In genomic region chr11:23490557-23491235, GRCh38 we compare ENCODE assay signal across 20 cellular contexts.
DNase-seq lines count a peak whose midpoint lies in the region; ATAC-seq and TF ChIP-seq lines count a peak whose summit lies in the region.
"Had no signal": no experiment of that assay in that cellular context is flagged by ENCODE, and none has a peak within 500 bp of the region (broad histone marks: within the 10 kb centered on the region; RNA-seq: fewer than 3 reads in every experiment).

No MANE protein-coding gene starts in this region.

- POLR2A ChIA-PET in SK-N-SH (lab: Yijun Ruan, JAX), result no interaction called here

- H3K27me3 Mint-ChIP-seq in GM23338 (ENCODE audit: insufficient read depth, low read depth, poor library complexity) (peaks cover 4% of the 10 kb centered on the region), endodermal cell (ENCODE audit: insufficient read depth) (no peaks in the 10 kb centered on the region)
- H3K27me3 Mint-ChIP-seq: CD4-positive, alpha-beta memory T cell; IgD-negative memory B cell had no signal

- H3K4me1 Mint-ChIP-seq in GM23338 (peaks cover 27% of the 10 kb centered on the region), endodermal cell (peaks cover 20% of the 10 kb centered on the region)
- H3K4me1 Mint-ChIP-seq: CD14-positive monocyte; CD4-positive, alpha-beta memory T cell; IgD-negative memory B cell had no signal

- H3K27ac ChIP-seq in GM23338 (ENCODE audit: low read depth) (peak overlapping the region; percentile 39), HUES64 (ENCODE audit: low read depth, low read length) (peak overlapping the region; percentile 86), endodermal cell (ENCODE audit: low read depth, low read length) (no peak overlapping the region), gastroesophageal sphincter (no peak overlapping the region), SK-N-SH (ENCODE audit: low read depth in 2 of 2, low read length in 1 of 2) (no peak overlapping the region)
- H3K27ac ChIP-seq: BLaER1 had no signal

- H3K79me2 ChIP-seq in GM23338 (replicated peaks; ENCODE audit: insufficient read depth) (no peaks in the 10 kb centered on the region), SK-N-SH (ENCODE audit: insufficient read depth) (no peaks in the 10 kb centered on the region)

- no peak overlapping the region for H2AFZ ChIP-seq in GM23338
- H2AFZ ChIP-seq in SK-N-SH (ENCODE audit: low read depth), result no peak overlapping the region

- H3K9me3 Mint-ChIP-seq in GM23338 (peaks cover 55% of the 10 kb centered on the region), endodermal cell (peaks cover 62% of the 10 kb centered on the region)

- H3K9me3 ChIP-seq in HUES64 (ENCODE audit: insufficient read depth, low read depth, low read length) (peaks cover 18% of the 10 kb centered on the region; the same call in 1 of the 2 replicates), endodermal cell (ENCODE audit: control insufficient read depth, low read length) (peaks cover 41% of the 10 kb centered on the region), gastroesophageal sphincter (peaks cover 0 to 18% (median 0%) of the 10 kb centered on the region in 3 donors), SK-N-SH (no peaks in the 10 kb centered on the region)
- H3K9me3 ChIP-seq: BLaER1 had no signal

- H3K36me3 ChIP-seq in GM23338 (ENCODE audit: insufficient read depth), result no peaks in the 10 kb centered on the region
- no peaks in the 10 kb centered on the region for H3K36me3 ChIP-seq in HUES64 (ENCODE audit: insufficient read depth, low read length)
- no peaks in the 10 kb centered on the region for H3K36me3 ChIP-seq in endodermal cell (ENCODE audit: control insufficient read depth, insufficient read depth, low read length)
- no peaks in the 10 kb centered on the region for H3K36me3 ChIP-seq in gastroesophageal sphincter
- no peaks in the 10 kb centered on the region for H3K36me3 ChIP-seq in SK-N-SH (replicated peaks in 1 of 2; ENCODE audit: control insufficient read depth in 1 of 2, insufficient read depth in 2 of 2, low read length in 1 of 2)
- H3K36me3 ChIP-seq: BLaER1, HAP-1 had no signal

- H3K9me2 ChIP-seq in GM23338 (ENCODE audit: insufficient read depth), result peaks cover 15% of the 10 kb centered on the region; the same call in 1 of the 2 replicates
- no peaks in the 10 kb centered on the region; the same call in 1 of the 2 replicates for H3K9me2 ChIP-seq in SK-N-SH

- CTCF ChIA-PET in SK-N-SH (lab: Yijun Ruan, JAX), result no interaction called here

- 66% methylated on average over 3 of the region's 3 CpGs for WGBS in HUES64
- 50 to 51% methylated on average over 3 of the region's 3 CpGs for WGBS in endodermal cell (ENCODE audit: insufficient coverage in 1 of 2, insufficient read length in 1 of 2), 2 experiments
- 55 to 93% methylated on average over 3 of the region's 3 CpGs for WGBS in gastroesophageal sphincter (ENCODE audit: low coverage in 1 of 2), 2 donors
- WGBS in SK-N-SH (ENCODE audit: low lambda C conversion rate), result 14% methylated on average over 3 of the region's 3 CpGs

- H3K27ac Mint-ChIP-seq in GM23338, result peak overlapping the region; percentile 74; the same call in 1 of the 2 replicates
- H3K27ac Mint-ChIP-seq in endodermal cell, result peak overlapping the region; percentile 42
- H3K27ac Mint-ChIP-seq: CD14-positive monocyte; CD4-positive, alpha-beta memory T cell; IgD-negative memory B cell had no signal

- no peaks in the 10 kb centered on the region for H4K20me1 ChIP-seq in GM23338 (replicated peaks; ENCODE audit: insufficient read depth)
- no peaks in the 10 kb centered on the region for H4K20me1 ChIP-seq in SK-N-SH (ENCODE audit: insufficient read depth)
- H4K20me1 ChIP-seq: BLaER1 had no signal

- H3K4me3 ChIP-seq in GM23338, result no peak overlapping the region
- H3K4me3 ChIP-seq in HUES64 (ENCODE audit: low read length), result no peak overlapping the region
- no peak overlapping the region for H3K4me3 ChIP-seq in endodermal cell (ENCODE audit: low read length)
- no peak overlapping the region for H3K4me3 ChIP-seq in gastroesophageal sphincter
- H3K4me3 ChIP-seq in SK-N-SH (ENCODE audit: low read depth in 2 of 2, low read length in 1 of 2), result no peak overlapping the region
- H3K4me3 ChIP-seq: BLaER1, HAP-1 had no signal

- DNase-seq in GM23338 (ENCODE audit: low spot score), result peak; percentile 68
- no peak for DNase-seq in endodermal cell
- DNase-seq in iPS-NIHi11 (ENCODE audit: low spot score), result peak; percentile 7
- DNase-seq in stimulated activated naive CD4-positive, alpha-beta T cell treated with Interleukin-2 at 50 U/mL for 16 hours (lab: John Stamatoyannopoulos, UW), result no peak
- no peak for DNase-seq in SK-N-SH
- DNase-seq: 8988T; Calu3; CD4-positive, alpha-beta memory T cell; DND-41; EL; GOT3; KBM-7 had no signal

- H3K36me3 Mint-ChIP-seq in GM23338 (ENCODE audit: low read depth) (peaks cover 65% of the 10 kb centered on the region), endodermal cell (ENCODE audit: low read depth) (peaks cover 19% of the 10 kb centered on the region)
- H3K36me3 Mint-ChIP-seq: CD14-positive monocyte; CD4-positive, alpha-beta memory T cell had no signal

- no peak for TF ChIP-seq CTCF in GM23338 (conservative IDR thresholded peaks at IDR 0.05; ENCODE audit: low read depth in 2 of 2)
- TF ChIP-seq CTCF in endodermal cell (conservative IDR thresholded peaks at IDR 0.05), result no peak
- no peak for TF ChIP-seq CTCF in gastroesophageal sphincter (IDR thresholded peaks at IDR 0.05)
- TF ChIP-seq CTCF in SK-N-SH (IDR thresholded peaks at IDR 0.05), result no peak

- H3K4me2 ChIP-seq in GM23338 (no peak overlapping the region), SK-N-SH (no peak overlapping the region)
- H3K4me2 ChIP-seq: BLaER1 had no signal

- TF ChIP-seq EP300 in gastroesophageal sphincter (IDR thresholded peaks at IDR 0.05) (no peak), SK-N-SH (IDR thresholded peaks at IDR 0.05; ENCODE audit: borderline replicate concordance in 1 of 2, low read depth in 1 of 2, low read length in 1 of 2) (no peak)

- no peaks in the 10 kb centered on the region for H3K27me3 ChIP-seq in GM23338 (ENCODE audit: insufficient read depth)
- H3K27me3 ChIP-seq in HUES64 (ENCODE audit: insufficient read depth, low read length), result no peaks in the 10 kb centered on the region
- H3K27me3 ChIP-seq in endodermal cell (ENCODE audit: control insufficient read depth, insufficient read depth, low read length, poor library complexity, severe bottlenecking), result no peaks in the 10 kb centered on the region
- H3K27me3 ChIP-seq in gastroesophageal sphincter, result no peaks in the 10 kb centered on the region
- no peaks in the 10 kb centered on the region for H3K27me3 ChIP-seq in SK-N-SH (ENCODE audit: insufficient read depth)
- H3K27me3 ChIP-seq: BLaER1 had no signal

- H3K4me3 Mint-ChIP-seq in GM23338, result no peak overlapping the region
- no peak overlapping the region for H3K4me3 Mint-ChIP-seq in endodermal cell
- H3K4me3 Mint-ChIP-seq: CD14-positive monocyte; CD4-positive, alpha-beta memory T cell; IgD-negative memory B cell had no signal

- TF ChIP-seq RAD21 in SK-N-SH (IDR thresholded peaks at IDR 0.05; ENCODE audit: low read length), result no peak

- TF ChIP-seq POLR2A in gastroesophageal sphincter (IDR thresholded peaks at IDR 0.05), result no peak

- H3K9ac ChIP-seq in HUES64 (ENCODE audit: low read depth, low read length), result no peak overlapping the region
- peak overlapping the region; percentile 30 for H3K9ac ChIP-seq in endodermal cell (ENCODE audit: extremely low read depth, low read length, poor library complexity, severe bottlenecking)
- no peak overlapping the region for H3K9ac ChIP-seq in SK-N-SH
- H3K9ac ChIP-seq: BLaER1 had no signal

- peak; percentile 51 for ATAC-seq in GM23338
- no peak for ATAC-seq in gastroesophageal sphincter
- ATAC-seq in HG03457 (IDR thresholded peaks at IDR 0.05; ENCODE audit: unreplicated experiment), result no peak
- ATAC-seq: HepG2 had no signal

- H3K4me1 ChIP-seq in GM23338 (ENCODE audit: insufficient read depth) (peaks cover 19% of the 10 kb centered on the region), HUES64 (ENCODE audit: insufficient read depth, low read length) (peaks cover 15% of the 10 kb centered on the region), endodermal cell (ENCODE audit: control insufficient read depth, insufficient read depth, low read length) (no peaks in the 10 kb centered on the region), gastroesophageal sphincter (no peaks in the 10 kb centered on the region), SK-N-SH (ENCODE audit: control insufficient read depth in 1 of 2, insufficient read depth in 2 of 2, low read depth in 1 of 2, low read length in 1 of 2) (no peaks in the 10 kb centered on the region)
- H3K4me1 ChIP-seq: BLaER1 had no signal

- H3F3A ChIP-seq in GM23338 (replicated peaks; ENCODE audit: low read depth), result no peaks in the 10 kb centered on the region
- no peaks in the 10 kb centered on the region for H3F3A ChIP-seq in SK-N-SH (replicated peaks; ENCODE audit: insufficient read depth)

TF ChIP-seq in GM23338, 12 proteins besides CTCF, POLR2A, EP300 and RAD21:
- 0 out of 2 replicates have a peak, but pooled peaks have one; percentile 31 for TF ChIP-seq NANOG (IDR thresholded peaks at IDR 0.05; ENCODE audit: borderline replicate concordance)
- TF ChIP-seq EZH2 (IDR thresholded peaks at IDR 0.05; ENCODE audit: low read depth, unreplicated experiment), result no peak
TF ChIP-seq in GM23338: peak in this region for 1.

TF ChIP-seq in SK-N-SH, 30 proteins besides CTCF, POLR2A, EP300 and RAD21 (continues in another document):
- TF ChIP-seq RFX5 (IDR thresholded peaks at IDR 0.05; ENCODE audit: low read length) (no peak), NRF1 (IDR thresholded peaks at IDR 0.05; ENCODE audit: low read depth, low read length) (no peak), SIN3A (IDR thresholded peaks at IDR 0.05; ENCODE audit: borderline replicate concordance, low read depth, low read length) (no peak), CHD2 (IDR thresholded peaks at IDR 0.05; ENCODE audit: low read length, partially characterized antibody) (no peak), SMC3 (IDR thresholded peaks at IDR 0.05; ENCODE audit: low read depth, low read length) (no peak), MEF2A (IDR thresholded peaks at IDR 0.05; ENCODE audit: borderline replicate concordance, low read depth) (no peak), FOXJ3 (CRISPR knock-in tag; IDR thresholded peaks at IDR 0.05) (no peak), PBX3 (IDR thresholded peaks at IDR 0.05) (no peak)

Comparison
In these comparisons a context has a peak if more than half of its experiments do, and no peak if none do; other contexts are left out.
1. DNase-seq: peak in GM23338 (single experiment) and iPS-NIHi11 (single experiment); none in endodermal cell (single experiment), stimulated activated naive CD4-positive, alpha-beta T cell treated with Interleukin-2 at 50 U/mL for 16 hours (single experiment) and SK-N-SH (single experiment).
2. H3K27ac ChIP-seq: peak in GM23338 (single experiment) and HUES64 (single experiment); none in endodermal cell (single experiment), gastroesophageal sphincter (0 of 4) and SK-N-SH (0 of 2).